ENCODE assay signal across 1 cellular context in the genomic region with DNA sequence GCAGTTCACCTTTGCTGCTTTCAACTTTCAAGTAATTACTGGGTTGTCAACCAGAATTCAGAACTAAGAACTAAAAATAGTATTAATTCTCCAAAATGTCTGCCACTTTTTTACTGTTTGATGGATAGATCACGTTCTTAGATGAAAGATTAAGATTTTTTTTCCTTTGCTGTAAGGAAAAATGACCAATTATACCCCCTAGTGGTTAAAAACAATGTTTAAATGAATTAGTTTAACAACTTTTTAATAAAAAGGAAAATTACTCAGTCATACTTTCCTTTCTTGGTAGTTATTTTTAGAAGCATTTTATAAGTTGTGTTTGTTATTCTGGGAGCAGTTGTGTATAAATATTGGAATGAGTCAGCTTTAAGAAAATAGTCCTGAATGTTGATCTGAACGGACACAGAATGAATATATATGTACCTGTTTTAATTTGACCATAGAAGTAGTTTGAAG.
TF ChIP-seq lines count a peak whose summit lies in the region.

No MANE protein-coding gene starts in this region.

TF ChIP-seq in HEK293, 187 proteins besides CTCF, POLR2A, EP300 and RAD21 (continued from another document):
- TF ChIP-seq WT1 (tag by site-specific recombination; IDR thresholded peaks at IDR 0.05) (no peak), ZNF366 (tag by site-specific recombination; conservative IDR thresholded peaks at IDR 0.05) (peak; percentile 63; the same call in 1 of the 2 replicates), TRIM28 (IDR thresholded peaks at IDR 0.05; ENCODE audit: borderline replicate concordance, low read length) (no peak), PRDM1 (tag by site-specific recombination; IDR thresholded peaks at IDR 0.05) (peak; percentile 54; the same call in 1 of the 2 replicates), ZNF664 (tag by site-specific recombination; IDR thresholded peaks at IDR 0.05) (peak; percentile 80; the same call in 1 of the 2 replicates), ZNF529 (tag by site-specific recombination; IDR thresholded peaks at IDR 0.05; ENCODE audit: insufficient replicate concordance) (peak; percentile 14), ZNF335 (tag by site-specific recombination; conservative IDR thresholded peaks at IDR 0.05) (no peak), IKZF3 (tag by site-specific recombination; IDR thresholded peaks at IDR 0.05) (0 out of 2 replicates have a peak, but pooled peaks have one; percentile 35), ZNF501 (tag by site-specific recombination; IDR thresholded peaks at IDR 0.05) (no peak), ZNF776 (tag by site-specific recombination; IDR thresholded peaks at IDR 0.05; ENCODE audit: borderline replicate concordance) (no peak), ZSCAN23 (tag by site-specific recombination; IDR thresholded peaks at IDR 0.05) (no peak), ZNF561 (tag by site-specific recombination; IDR thresholded peaks at IDR 0.05; ENCODE audit: borderline replicate concordance) (no peak)
- TF ChIP-seq, protein P1, sequence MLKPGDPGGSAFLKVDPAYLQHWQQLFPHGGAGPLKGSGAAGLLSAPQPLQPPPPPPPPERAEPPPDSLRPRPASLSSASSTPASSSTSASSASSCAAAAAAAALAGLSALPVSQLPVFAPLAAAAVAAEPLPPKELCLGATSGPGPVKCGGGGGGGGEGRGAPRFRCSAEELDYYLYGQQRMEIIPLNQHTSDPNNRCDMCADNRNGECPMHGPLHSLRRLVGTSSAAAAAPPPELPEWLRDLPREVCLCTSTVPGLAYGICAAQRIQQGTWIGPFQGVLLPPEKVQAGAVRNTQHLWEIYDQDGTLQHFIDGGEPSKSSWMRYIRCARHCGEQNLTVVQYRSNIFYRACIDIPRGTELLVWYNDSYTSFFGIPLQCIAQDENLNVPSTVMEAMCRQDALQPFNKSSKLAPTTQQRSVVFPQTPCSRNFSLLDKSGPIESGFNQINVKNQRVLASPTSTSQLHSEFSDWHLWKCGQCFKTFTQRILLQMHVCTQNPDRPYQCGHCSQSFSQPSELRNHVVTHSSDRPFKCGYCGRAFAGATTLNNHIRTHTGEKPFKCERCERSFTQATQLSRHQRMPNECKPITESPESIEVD (tag by site-specific recombination; IDR thresholded peaks at IDR 0.05): peak; percentile 95
- TF ChIP-seq, protein P2, sequence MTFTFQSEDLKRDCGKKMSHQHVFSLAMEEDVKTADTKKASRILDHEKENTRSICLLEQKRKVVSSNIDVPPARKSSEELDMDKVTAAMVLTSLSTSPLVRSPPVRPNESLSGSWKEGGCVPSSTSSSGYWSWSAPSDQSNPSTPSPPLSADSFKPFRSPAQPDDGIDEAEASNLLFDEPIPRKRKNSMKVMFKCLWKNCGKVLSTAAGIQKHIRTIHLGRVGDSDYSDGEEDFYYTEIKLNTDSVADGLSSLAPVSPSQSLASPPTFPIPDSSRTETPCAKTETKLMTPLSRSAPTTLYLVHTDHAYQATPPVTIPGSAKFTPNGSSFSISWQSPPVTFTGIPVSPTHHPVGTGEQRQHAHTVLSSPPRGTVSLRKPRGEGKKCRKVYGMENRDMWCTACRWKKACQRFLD (tag by site-specific recombination; IDR thresholded peaks at IDR 0.05): no peak
- TF ChIP-seq, protein P3, sequence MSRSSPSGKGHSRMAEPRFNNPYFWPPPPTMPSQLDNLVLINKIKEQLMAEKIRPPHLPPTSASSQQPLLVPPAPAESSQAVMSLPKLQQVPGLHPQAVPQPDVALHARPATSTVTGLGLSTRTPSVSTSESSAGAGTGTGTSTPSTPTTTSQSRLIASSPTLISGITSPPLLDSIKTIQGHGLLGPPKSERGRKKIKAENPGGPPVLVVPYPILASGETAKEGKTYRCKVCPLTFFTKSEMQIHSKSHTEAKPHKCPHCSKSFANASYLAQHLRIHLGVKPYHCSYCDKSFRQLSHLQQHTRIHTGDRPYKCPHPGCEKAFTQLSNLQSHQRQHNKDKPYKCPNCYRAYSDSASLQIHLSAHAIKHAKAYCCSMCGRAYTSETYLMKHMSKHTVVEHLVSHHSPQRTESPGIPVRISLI (tag by site-specific recombination; IDR thresholded peaks at IDR 0.05): peak; percentile 64; the same call in 1 of the 2 replicates
- TF ChIP-seq, protein P4, sequence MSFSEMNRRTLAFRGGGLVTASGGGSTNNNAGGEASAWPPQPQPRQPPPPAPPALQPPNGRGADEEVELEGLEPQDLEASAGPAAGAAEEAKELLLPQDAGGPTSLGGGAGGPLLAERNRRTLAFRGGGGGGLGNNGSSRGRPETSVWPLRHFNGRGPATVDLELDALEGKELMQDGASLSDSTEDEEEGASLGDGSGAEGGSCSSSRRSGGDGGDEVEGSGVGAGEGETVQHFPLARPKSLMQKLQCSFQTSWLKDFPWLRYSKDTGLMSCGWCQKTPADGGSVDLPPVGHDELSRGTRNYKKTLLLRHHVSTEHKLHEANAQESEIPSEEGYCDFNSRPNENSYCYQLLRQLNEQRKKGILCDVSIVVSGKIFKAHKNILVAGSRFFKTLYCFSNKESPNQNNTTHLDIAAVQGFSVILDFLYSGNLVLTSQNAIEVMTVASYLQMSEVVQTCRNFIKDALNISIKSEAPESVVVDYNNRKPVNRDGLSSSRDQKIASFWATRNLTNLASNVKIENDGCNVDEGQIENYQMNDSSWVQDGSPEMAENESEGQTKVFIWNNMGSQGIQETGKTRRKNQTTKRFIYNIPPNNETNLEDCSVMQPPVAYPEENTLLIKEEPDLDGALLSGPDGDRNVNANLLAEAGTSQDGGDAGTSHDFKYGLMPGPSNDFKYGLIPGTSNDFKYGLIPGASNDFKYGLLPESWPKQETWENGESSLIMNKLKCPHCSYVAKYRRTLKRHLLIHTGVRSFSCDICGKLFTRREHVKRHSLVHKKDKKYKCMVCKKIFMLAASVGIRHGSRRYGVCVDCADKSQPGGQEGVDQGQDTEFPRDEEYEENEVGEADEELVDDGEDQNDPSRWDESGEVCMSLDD (tag by site-specific recombination; IDR thresholded peaks at IDR 0.05): no peak
- TF ChIP-seq, protein P5, sequence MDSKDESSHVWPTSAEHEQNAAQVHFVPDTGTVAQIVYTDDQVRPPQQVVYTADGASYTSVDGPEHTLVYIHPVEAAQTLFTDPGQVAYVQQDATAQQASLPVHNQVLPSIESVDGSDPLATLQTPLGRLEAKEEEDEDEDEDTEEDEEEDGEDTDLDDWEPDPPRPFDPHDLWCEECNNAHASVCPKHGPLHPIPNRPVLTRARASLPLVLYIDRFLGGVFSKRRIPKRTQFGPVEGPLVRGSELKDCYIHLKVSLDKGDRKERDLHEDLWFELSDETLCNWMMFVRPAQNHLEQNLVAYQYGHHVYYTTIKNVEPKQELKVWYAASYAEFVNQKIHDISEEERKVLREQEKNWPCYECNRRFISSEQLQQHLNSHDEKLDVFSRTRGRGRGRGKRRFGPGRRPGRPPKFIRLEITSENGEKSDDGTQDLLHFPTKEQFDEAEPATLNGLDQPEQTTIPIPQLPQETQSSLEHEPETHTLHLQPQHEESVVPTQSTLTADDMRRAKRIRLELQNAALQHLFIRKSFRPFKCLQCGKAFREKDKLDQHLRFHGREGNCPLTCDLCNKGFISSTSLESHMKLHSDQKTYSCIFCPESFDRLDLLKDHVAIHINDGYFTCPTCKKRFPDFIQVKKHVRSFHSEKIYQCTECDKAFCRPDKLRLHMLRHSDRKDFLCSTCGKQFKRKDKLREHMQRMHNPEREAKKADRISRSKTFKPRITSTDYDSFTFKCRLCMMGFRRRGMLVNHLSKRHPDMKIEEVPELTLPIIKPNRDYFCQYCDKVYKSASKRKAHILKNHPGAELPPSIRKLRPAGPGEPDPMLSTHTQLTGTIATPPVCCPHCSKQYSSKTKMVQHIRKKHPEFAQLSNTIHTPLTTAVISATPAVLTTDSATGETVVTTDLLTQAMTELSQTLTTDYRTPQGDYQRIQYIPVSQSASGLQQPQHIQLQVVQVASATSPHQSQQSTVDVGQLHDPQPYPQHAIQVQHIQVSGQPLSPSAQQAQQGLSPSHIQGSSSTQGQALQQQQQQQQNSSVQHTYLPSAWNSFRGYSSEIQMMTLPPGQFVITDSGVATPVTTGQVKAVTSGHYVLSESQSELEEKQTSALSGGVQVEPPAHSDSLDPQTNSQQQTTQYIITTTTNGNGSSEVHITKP (tag by site-specific recombination; IDR thresholded peaks at IDR 0.05): no peak
